Comparison of ENCODE assay signal across 1 cellular context in genomic region chr7:138001529-138002095, GRCh38.
TF ChIP-seq lines count a peak whose summit lies in the region.

Gene CREB3L2, minus strand, starts transcription at chr7:138002086. Its CDS starts 381 bp downstream, at chr7:138001705.

TF ChIP-seq in HepG2, 621 proteins besides CTCF, POLR2A, EP300 and RAD21 (continued from another document and continues in another):
- no peak for TF ChIP-seq PAXIP1 (CRISPR knock-in tag; conservative IDR thresholded peaks at IDR 0.05)
- TF ChIP-seq ZFX (CRISPR knock-in tag; IDR thresholded peaks at IDR 0.05; ENCODE audit: low read depth): peak; percentile 86
- peak; percentile 56; the same call in 1 of the 2 replicates for TF ChIP-seq SPEN (CRISPR knock-in tag; IDR thresholded peaks at IDR 0.05; ENCODE audit: low read depth)
- TF ChIP-seq U2AF2 (IDR thresholded peaks at IDR 0.05; ENCODE audit: low read depth, low read length): no peak
- TF ChIP-seq THAP8 (CRISPR knock-in tag; IDR thresholded peaks at IDR 0.05; ENCODE audit: borderline replicate concordance): no peak
- no peak for TF ChIP-seq ZNF780A (CRISPR knock-in tag; IDR thresholded peaks at IDR 0.05)
- TF ChIP-seq ELF3 (CRISPR knock-in tag; IDR thresholded peaks at IDR 0.05): no peak
- peak; percentile 82; the same call in 1 of the 2 replicates for TF ChIP-seq EEA1 (CRISPR knock-in tag; IDR thresholded peaks at IDR 0.05; ENCODE audit: borderline replicate concordance)
- TF ChIP-seq BRCA1 (CRISPR knock-in tag; IDR thresholded peaks at IDR 0.05): no peak; the same call in 1 of the 2 replicates
- TF ChIP-seq REST (IDR thresholded peaks at IDR 0.05; ENCODE audit: borderline replicate concordance in 1 of 2, low read depth in 1 of 2, low read length in 2 of 2): no peak
- no peak for TF ChIP-seq ZNF101 (CRISPR knock-in tag; IDR thresholded peaks at IDR 0.05; ENCODE audit: borderline replicate concordance, low read depth)
- TF ChIP-seq POGZ (CRISPR knock-in tag; IDR thresholded peaks at IDR 0.05): no peak
- TF ChIP-seq PHF5A (CRISPR knock-in tag; IDR thresholded peaks at IDR 0.05; ENCODE audit: low read depth, unreplicated experiment): no peak
- no peak for TF ChIP-seq CAMTA2 (CRISPR knock-in tag; IDR thresholded peaks at IDR 0.05; ENCODE audit: borderline replicate concordance)
- TF ChIP-seq ZNF256 (CRISPR knock-in tag; conservative IDR thresholded peaks at IDR 0.05): no peak
- TF ChIP-seq SALL1 (CRISPR knock-in tag; IDR thresholded peaks at IDR 0.05): peak; percentile 43; the same call in 1 of the 2 replicates
- TF ChIP-seq ADNP (CRISPR knock-in tag; IDR thresholded peaks at IDR 0.05): no peak
- no peak for TF ChIP-seq DBP (CRISPR knock-in tag; IDR thresholded peaks at IDR 0.05; ENCODE audit: not compliant biosample characterization)
- TF ChIP-seq ZNF326 (CRISPR knock-in tag; IDR thresholded peaks at IDR 0.05; ENCODE audit: borderline replicate concordance): no peak
- 0 out of 2 replicates have a peak, but pooled peaks have one; percentile 56 for TF ChIP-seq ZNF275 (CRISPR knock-in tag; IDR thresholded peaks at IDR 0.05; ENCODE audit: borderline replicate concordance)
- TF ChIP-seq FOXJ3 (CRISPR knock-in tag; IDR thresholded peaks at IDR 0.05; ENCODE audit: borderline replicate concordance): peak; percentile 31; the same call in 1 of the 2 replicates
- TF ChIP-seq ZNF784 (CRISPR knock-in tag; IDR thresholded peaks at IDR 0.05; ENCODE audit: borderline replicate concordance): no peak
- TF ChIP-seq POGK (CRISPR knock-in tag; conservative IDR thresholded peaks at IDR 0.05): peak; percentile 87; the same call in 1 of the 2 replicates
- TF ChIP-seq MTF1 (CRISPR knock-in tag; IDR thresholded peaks at IDR 0.05): no peak
- TF ChIP-seq KLF11 (CRISPR knock-in tag; IDR thresholded peaks at IDR 0.05): no peak
- 0 out of 2 replicates have a peak, but pooled peaks have one; percentile 75 for TF ChIP-seq AKAP8 (CRISPR knock-in tag; IDR thresholded peaks at IDR 0.05)
- TF ChIP-seq FOSL2 (CRISPR knock-in tag; IDR thresholded peaks at IDR 0.05): no peak
- no peak for TF ChIP-seq ZNF160 (CRISPR knock-in tag; IDR thresholded peaks at IDR 0.05)
- TF ChIP-seq ARID2 (CRISPR knock-in tag; IDR thresholded peaks at IDR 0.05; ENCODE audit: borderline replicate concordance): no peak
- TF ChIP-seq NFAT5 (CRISPR knock-in tag; IDR thresholded peaks at IDR 0.05): no peak; the same call in 1 of the 2 replicates
- no peak for TF ChIP-seq RELA (CRISPR knock-in tag; IDR thresholded peaks at IDR 0.05)
- no peak for TF ChIP-seq CHD2 (IDR thresholded peaks at IDR 0.05; ENCODE audit: low read depth, low read length)
- TF ChIP-seq ZNF7 (CRISPR knock-in tag; IDR thresholded peaks at IDR 0.05): no peak
- TF ChIP-seq ZNF136 (CRISPR knock-in tag; IDR thresholded peaks at IDR 0.05; ENCODE audit: low read depth): no peak
- no peak; the same call in none of the 2 replicates for TF ChIP-seq MAX (IDR thresholded peaks at IDR 0.05)
- no peak for TF ChIP-seq IKZF5 (CRISPR knock-in tag; IDR thresholded peaks at IDR 0.05)
- no peak for TF ChIP-seq KDM1A (CRISPR knock-in tag; IDR thresholded peaks at IDR 0.05)
- 0 out of 2 replicates have a peak, but pooled peaks have one; percentile 76 for TF ChIP-seq KLF13 (CRISPR knock-in tag; IDR thresholded peaks at IDR 0.05)
- TF ChIP-seq PLRG1 (conservative IDR thresholded peaks at IDR 0.05): no peak
- TF ChIP-seq ZNF530 (CRISPR knock-in tag; IDR thresholded peaks at IDR 0.05; ENCODE audit: low read depth): no peak
- no peak for TF ChIP-seq ZNF841 (CRISPR knock-in tag; IDR thresholded peaks at IDR 0.05; ENCODE audit: borderline replicate concordance)
- no peak for TF ChIP-seq CHD4 (IDR thresholded peaks at IDR 0.05; ENCODE audit: borderline replicate concordance, low read length)
- TF ChIP-seq LBX2 (CRISPR knock-in tag; IDR thresholded peaks at IDR 0.05; ENCODE audit: borderline replicate concordance): no peak
- TF ChIP-seq ZNF558 (CRISPR knock-in tag; IDR thresholded peaks at IDR 0.05; ENCODE audit: borderline replicate concordance): no peak; the same call in 1 of the 2 replicates
- no peak for TF ChIP-seq SSRP1 (CRISPR knock-in tag; IDR thresholded peaks at IDR 0.05)
